In genomic region chr1:234535763-234536515, GRCh38 we compare ENCODE assay signal across 1 cellular context.
TF ChIP-seq lines count a peak whose summit lies in the region.

No MANE protein-coding gene starts in this region.

TF ChIP-seq in K562, 482 proteins besides CTCF, POLR2A, EP300 and RAD21 (continued from another document):
- TF ChIP-seq MGA (IDR thresholded peaks at IDR 0.05), result no peak
- TF ChIP-seq ZNF655 (CRISPR knock-in tag; IDR thresholded peaks at IDR 0.05), result no peak
- no peak for TF ChIP-seq HOMEZ (CRISPR knock-in tag; IDR thresholded peaks at IDR 0.05)
- TF ChIP-seq MBD2 (IDR thresholded peaks at IDR 0.05; ENCODE audit: borderline replicate concordance, low read depth), result no peak
- no peak for TF ChIP-seq ELF1 (tag; IDR thresholded peaks at IDR 0.05)
- no peak for TF ChIP-seq ZEB2 (IDR thresholded peaks at IDR 0.05)
- no peak for TF ChIP-seq MAFK (IDR thresholded peaks at IDR 0.05; ENCODE audit: low read length)
- no peak for TF ChIP-seq RBM17 (IDR thresholded peaks at IDR 0.05; ENCODE audit: borderline replicate concordance, low read depth, low read length)
- no peak for TF ChIP-seq ERF (CRISPR knock-in tag; IDR thresholded peaks at IDR 0.05)
- no peak for TF ChIP-seq FOXM1 (IDR thresholded peaks at IDR 0.05; ENCODE audit: low read depth)
- no peak for TF ChIP-seq FOXM1 (CRISPR knock-in tag; IDR thresholded peaks at IDR 0.05; ENCODE audit: low read depth)
- no peak for TF ChIP-seq GABPB2 (CRISPR knock-in tag; conservative IDR thresholded peaks at IDR 0.05)
- TF ChIP-seq MYBL2 (IDR thresholded peaks at IDR 0.05; ENCODE audit: low read depth), result no peak
- no peak for TF ChIP-seq MYBL2 (CRISPR knock-in tag; IDR thresholded peaks at IDR 0.05; ENCODE audit: borderline replicate concordance)
